Comparison of ENCODE assay signal across 10 cellular contexts in the genomic region with DNA sequence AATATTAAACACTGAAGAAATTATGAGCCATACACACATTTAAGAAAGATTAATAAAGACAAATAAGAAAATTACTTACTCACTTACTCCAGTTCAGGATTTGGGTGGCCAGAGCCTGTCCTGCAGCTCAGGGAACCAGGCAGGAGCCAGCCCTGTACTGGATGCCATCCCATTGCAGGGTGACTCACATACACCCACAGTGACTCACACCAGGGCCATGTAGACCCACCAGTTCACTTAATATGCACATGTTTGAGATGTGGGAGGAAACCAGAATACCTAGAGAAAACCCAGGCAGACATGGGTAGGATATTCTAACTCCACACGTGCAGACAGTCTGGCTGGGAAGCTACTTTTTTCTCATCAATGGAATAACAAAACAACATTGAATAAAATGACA. TPM values are rescaled to one million over a fixed set of nuclear protein-coding genes. Genes with fewer than 3 reads are reported as not detected.
A peak's percentile ranks its signal among the peaks of the same experiment; 100 is the strongest.
DNase-seq lines count a peak whose midpoint lies in the region; TF ChIP-seq lines count a peak whose summit lies in the region.
"Had no signal": no experiment of that assay in that cellular context is flagged by ENCODE, and none has a peak within 500 bp of the region (broad histone marks: within the 10 kb centered on the region; RNA-seq: fewer than 3 reads in every experiment).

No MANE protein-coding gene starts in this region.

- no peak overlapping the region for H3K27ac ChIP-seq in mesenchymal stem cell (ENCODE audit: low read length, poor library complexity, severe bottlenecking)
- H3K27ac ChIP-seq in coronary artery: no peak overlapping the region

- no peak overlapping the region for H2AK5ac ChIP-seq in mesenchymal stem cell (ENCODE audit: low read length, severe bottlenecking)

- H3K79me1 ChIP-seq in mesenchymal stem cell (replicated peaks; ENCODE audit: low read length, poor library complexity, severe bottlenecking): no peaks in the 10 kb centered on the region

- H2BK12ac ChIP-seq in mesenchymal stem cell (ENCODE audit: low read length in 2 of 2): no peak overlapping the region

- H3K4ac ChIP-seq in mesenchymal stem cell (ENCODE audit: low read depth in 1 of 2, low read length in 2 of 2): no peak overlapping the region

- H3K18ac ChIP-seq in mesenchymal stem cell (ENCODE audit: low read depth in 1 of 2, low read length in 2 of 2): peak overlapping the region in 1 of 2 experiments; percentile 32

- H4K91ac ChIP-seq in mesenchymal stem cell (ENCODE audit: low read length): no peak overlapping the region

- no peak overlapping the region for H2BK15ac ChIP-seq in mesenchymal stem cell (ENCODE audit: low read depth, poor library complexity, severe bottlenecking)

- H3K4me3 ChIP-seq in BE2C (ENCODE audit: low read depth, low read length) (no peak overlapping the region), astrocyte of the cerebellum (ENCODE audit: low read depth, low read length) (no peak overlapping the region), mesenchymal stem cell (ENCODE audit: insufficient read depth in 1 of 2, low read depth in 1 of 2, low read length in 2 of 2) (no peak overlapping the region), coronary artery (no peak overlapping the region)

- in situ Hi-C loops in astrocyte of the cerebellum (cut with HindIII; ENCODE audit: low sequenced_read_pairs): no loop called here

- H3K9ac ChIP-seq in mesenchymal stem cell (ENCODE audit: low read length): no peak overlapping the region

- H2BK120ac ChIP-seq in mesenchymal stem cell (ENCODE audit: low read depth, low read length): no peak overlapping the region

- no peak overlapping the region for H4K8ac ChIP-seq in mesenchymal stem cell (ENCODE audit: low read length)

- no peak overlapping the region for H3K4me2 ChIP-seq in mesenchymal stem cell (ENCODE audit: low read length, poor library complexity, severe bottlenecking)

- no peak overlapping the region for H3K23ac ChIP-seq in mesenchymal stem cell (ENCODE audit: low read length in 2 of 2)

- TF ChIP-seq CTCF in BE2C (IDR thresholded peaks at IDR 0.05; ENCODE audit: low read depth, low read length) (no peak), astrocyte of the cerebellum (IDR thresholded peaks at IDR 0.05; ENCODE audit: low read depth, low read length, missing control alignments) (no peak), coronary artery (IDR thresholded peaks at IDR 0.05) (no peak)

- H2BK5ac ChIP-seq in mesenchymal stem cell (ENCODE audit: low read depth, low read length, poor library complexity, severe bottlenecking): no peak overlapping the region

- no peaks in the 10 kb centered on the region for H3K9me3 ChIP-seq in BE2C
- no peaks in the 10 kb centered on the region for H3K9me3 ChIP-seq in mesenchymal stem cell (ENCODE audit: control insufficient read depth, low read length)

- H3K4me1 ChIP-seq in BE2C (no peaks in the 10 kb centered on the region), mesenchymal stem cell (ENCODE audit: control insufficient read depth, insufficient read depth, low read depth, low read length) (no peaks in the 10 kb centered on the region)

- 50% methylated on average over 1 of the region's 1 CpG for WGBS in mesenchymal stem cell

- H3K36me3 ChIP-seq in BE2C: no peaks in the 10 kb centered on the region
- H3K36me3 ChIP-seq in mesenchymal stem cell (ENCODE audit: control insufficient read depth in 1 of 2, insufficient read depth in 2 of 2, low read depth in 1 of 2, low read length in 2 of 2): no peaks in the 10 kb centered on the region

- H3K27me3 ChIP-seq in BE2C (no peaks in the 10 kb centered on the region), mesenchymal stem cell (ENCODE audit: control insufficient read depth in 1 of 2, insufficient read depth in 1 of 2, low read length in 2 of 2) (peaks cover 6% of the 10 kb centered on the region in 2 experiments)

- no peak overlapping the region for H3K14ac ChIP-seq in mesenchymal stem cell (ENCODE audit: low read length in 2 of 2)

- DNase-seq in BE2C: peak; percentile 26
- DNase-seq in HPDE6-E6E7 (ENCODE audit: extremely low spot score): peak; percentile 99
- DNase-seq in astrocyte of the cerebellum (ENCODE audit: low read depth): peak; percentile 47
- DNase-seq in mesenchymal stem cell: peak; percentile 73
- no peak for DNase-seq in foreskin melanocyte
- no peak for DNase-seq in coronary artery (ENCODE audit: low spot score)
- DNase-seq in mucosa of gallbladder (ENCODE audit: low spot score): no peak
- no peak for DNase-seq in stimulated activated naive CD4-positive, alpha-beta T cell treated with Interleukin-2 at 50 U/mL for 16 hours (lab: John Stamatoyannopoulos, UW)
- DNase-seq: NCI-H146, T-helper 2 cell had no signal

- H2AFZ ChIP-seq in mesenchymal stem cell (ENCODE audit: low read depth, low read length): no peak overlapping the region

RNA-seq across cellular contexts. Expression of a gene that starts 49.6 kb away (rescaled TPM):
- 1.0 TPM for polyA plus RNA-seq in BE2C (2012; ENCODE audit: insufficient read depth, insufficient read length, low read depth)
- 0.87 TPM for polyA plus RNA-seq in mesenchymal stem cell (2013, experiment 1 of 2)
- 0.89 TPM for polyA plus RNA-seq in mesenchymal stem cell (2013, experiment 2 of 2)
- total RNA-seq in mucosa of gallbladder: 3.4 TPM

Comparison
In these comparisons a context has a peak if more than half of its experiments do, and no peak if none do; other contexts are left out.
1. DNase-seq: peak in BE2C (single experiment), HPDE6-E6E7 (single experiment), astrocyte of the cerebellum (single experiment) and mesenchymal stem cell (single experiment); none in foreskin melanocyte (single experiment), coronary artery (single experiment), mucosa of gallbladder (single experiment) and stimulated activated naive CD4-positive, alpha-beta T cell treated with Interleukin-2 at 50 U/mL for 16 hours (single experiment).